Comparison of ENCODE assay signal across 23 cellular contexts in genomic region chr15:76267077-76267476, GRCh38.
"Had no signal": no experiment of that assay in that cellular context is flagged by ENCODE, and none has a peak within 500 bp of the region (broad histone marks: within the 10 kb centered on the region; RNA-seq: fewer than 3 reads in every experiment).

No MANE protein-coding gene starts in this region.

- H3K9me3 ChIP-seq: colonic mucosa, gastrocnemius medialis had no signal

- ATAC-seq: effector memory CD8-positive, alpha-beta T cell; esophagus mucosa; gastrocnemius medialis; heart right ventricle; left cardiac atrium; left lung; left ventricle myocardium superior; lower lobe of right lung; mucosa of descending colon had no signal

- DNase-seq: colonic mucosa; cortex of kidney; effector CD8-positive, alpha-beta T cell; effector memory CD8-positive, alpha-beta T cell; endodermal cell; erythroblast; esophagus squamous epithelium; foreskin fibroblast; foreskin melanocyte; gastrocnemius medialis; glutamatergic neuron; head of caudate nucleus; heart right ventricle; hippocampal formation; left cardiac atrium; left lung; left ventricle myocardium superior; lower lobe of right lung; mesenchymal stem cell; mucosa of descending colon; naive B cell had no signal

- H3K4me3 ChIP-seq: colonic mucosa, esophagus squamous epithelium, gastrocnemius medialis, heart right ventricle, left lung, lower lobe of right lung, mucosa of descending colon had no signal

- H3K4me1 ChIP-seq: colonic mucosa, gastrocnemius medialis, left lung, lower lobe of right lung had no signal

- H3K27ac ChIP-seq: colonic mucosa, epithelial cell of prostate, esophagus squamous epithelium, gastrocnemius medialis, heart right ventricle, left lung, lower lobe of right lung had no signal
